Comparison of ENCODE assay signal across 33 cellular contexts in the genomic region with DNA sequence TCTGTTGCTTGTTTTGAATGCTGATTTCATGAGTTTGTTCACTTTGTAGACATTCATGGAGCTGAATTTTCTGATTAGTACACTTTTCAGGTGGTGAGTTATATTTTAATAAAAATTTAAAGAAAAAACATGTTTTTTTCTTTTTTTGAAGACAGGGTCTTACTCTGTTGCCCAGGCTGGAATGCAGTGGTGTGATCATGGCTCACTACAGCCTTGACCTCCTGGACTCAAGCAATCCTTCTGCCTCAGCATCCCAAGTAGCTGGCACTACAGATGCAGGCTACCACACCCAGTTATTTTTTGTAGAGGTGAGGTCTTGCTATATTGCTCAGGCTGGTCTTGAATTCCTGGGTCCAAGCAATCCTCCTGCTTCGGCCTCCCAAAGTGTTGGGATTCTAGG.
"Had no signal": no experiment of that assay in that cellular context is flagged by ENCODE, and none has a peak within 500 bp of the region (broad histone marks: within the 10 kb centered on the region; RNA-seq: fewer than 3 reads in every experiment).

No MANE protein-coding gene starts in this region.

- H3K9me3 Mint-ChIP-seq: activated CD4-positive, alpha-beta T cell treated with anti-CD3 and anti-CD28 coated beads, Interleukin-2, amount 10 ng/mL, durations not matched to agents 24 days and 14 days; activated naive CD4-positive, alpha-beta T cell treated with anti-CD3 and anti-CD28 coated beads, Interleukin-2, amount 10 ng/mL, durations not matched to agents 7 days and 5 days; activated naive CD8-positive, alpha-beta T cell treated with anti-CD3 and anti-CD28 coated beads, Interleukin-2, amount 50 U/mL, for 24 hours; activated T-cell treated with anti-CD3 and anti-CD28 coated beads, Interleukin-2, amount 50 U/mL, for 24 hours; brain; T-cell had no signal

- H3K27me3 ChIP-seq: Peyer's patch, SJSA1 had no signal

- H3K36me3 Mint-ChIP-seq: activated naive CD8-positive, alpha-beta T cell had no signal

- H3K27ac ChIP-seq: Peyer's patch, SJSA1, WERI-Rb-1 had no signal

- H3K9me3 ChIP-seq: Peyer's patch, SJSA1, SK-N-SH had no signal

- H3K9ac ChIP-seq: SK-N-SH had no signal

- FAIRE-seq: bronchial epithelial cell had no signal

- H3K36me3 ChIP-seq: Peyer's patch, WERI-Rb-1 had no signal

- H3K4me2 ChIP-seq: SK-N-SH had no signal

- ATAC-seq: activated CD8-positive, alpha-beta T cell treated with anti-CD3 and anti-CD28 coated beads, Interleukin-2, amount 10 ng/mL, durations not matched to agents 7 days and 5 days; activated naive CD8-positive, alpha-beta T cell treated with anti-CD3 and anti-CD28 coated beads, Interleukin-2, amount 50 U/mL, for 24 hours; PC-3; T-cell had no signal

- H3K27me3 Mint-ChIP-seq: activated CD4-positive, alpha-beta T cell treated with anti-CD3 and anti-CD28 coated beads, Interleukin-2, amount 10 ng/mL, durations not matched to agents 24 days and 14 days; activated naive CD4-positive, alpha-beta T cell treated with anti-CD3 and anti-CD28 coated beads, Interleukin-2, amount 10 ng/mL, durations not matched to agents 7 days and 5 days; activated naive CD8-positive, alpha-beta T cell; activated naive CD8-positive, alpha-beta T cell treated with anti-CD3 and anti-CD28 coated beads, Interleukin-2, amount 50 U/mL, for 24 hours; activated T-cell treated with anti-CD3 and anti-CD28 coated beads, Interleukin-2, amount 50 U/mL, for 24 hours; brain; T-cell had no signal

- H3K4me3 ChIP-seq: Peyer's patch, SJSA1 had no signal

- DNase-seq: activated CD4-positive, alpha-beta T cell treated with anti-CD3 and anti-CD28 coated beads, Interleukin-2, amount 10 ng/mL, durations not matched to agents 24 days and 14 days; activated CD4-positive, alpha-beta T cell treated with anti-CD3 and anti-CD28 coated beads, Interleukin-2, amount 50 U/mL, for 48 hours; activated CD8-positive, alpha-beta T cell treated with anti-CD3 and anti-CD28 coated beads, Interleukin-2, amount 10 ng/mL, durations not matched to agents 7 days and 5 days; activated effector memory CD4-positive, alpha-beta T cell treated with Interleukin-2 at 50 U/mL for 16 hours; activated naive CD4-positive, alpha-beta T cell treated with anti-CD3 and anti-CD28 coated beads, Interleukin-2, amount 10 ng/mL, durations not matched to agents 7 days and 5 days; activated naive CD8-positive, alpha-beta T cell treated with anti-CD3 and anti-CD28 coated beads, Interleukin-2, amount 50 U/mL, for 24 hours; activated T-cell treated with anti-CD3 and anti-CD28 coated beads, Interleukin-2, amount 50 U/mL, for 24 hours; anterior cingulate cortex; caudate nucleus; cerebellar nuclear complex; NCI-H1048; NCI-H1105 treated with DMSO at 0.1 percent for 48 hours; NCI-H1436; NCI-H1694; NCI-H1930; NCI-H2081 treated with DMSO at 0.1 percent for 48 hours; NCI-H226; NCI-H446 treated with DMSO at 0.1 percent for 48 hours; NCI-H524 treated with DMSO at 0.1 percent for 48 hours; NK-92 treated with Interleukin-12 subunit alpha and Interleukin-12 subunit beta, amount 100 ng/mL, for 24 hours; PC-3; Peyer's patch; RPMI8226; SHP77 treated with DMSO at 0.1 percent for 48 hours; SK-N-SH; T-cell; T-helper 2 cell; T-helper 9 cell; WERI-Rb-1 had no signal

- H3K4me3 Mint-ChIP-seq: activated CD4-positive, alpha-beta T cell treated with anti-CD3 and anti-CD28 coated beads, Interleukin-2, amount 10 ng/mL, durations not matched to agents 24 days and 14 days; activated CD8-positive, alpha-beta T cell treated with anti-CD3 and anti-CD28 coated beads, Interleukin-2, amount 10 ng/mL, durations not matched to agents 7 days and 5 days; activated naive CD4-positive, alpha-beta T cell treated with anti-CD3 and anti-CD28 coated beads, Interleukin-2, amount 10 ng/mL, durations not matched to agents 7 days and 5 days; activated naive CD8-positive, alpha-beta T cell; activated naive CD8-positive, alpha-beta T cell treated with anti-CD3 and anti-CD28 coated beads, Interleukin-2, amount 50 U/mL, for 24 hours; activated T-cell treated with anti-CD3 and anti-CD28 coated beads, Interleukin-2, amount 50 U/mL, for 24 hours; brain; T-cell had no signal

- H3K27ac Mint-ChIP-seq: activated CD4-positive, alpha-beta T cell treated with anti-CD3 and anti-CD28 coated beads, Interleukin-2, amount 10 ng/mL, durations not matched to agents 24 days and 14 days; activated CD8-positive, alpha-beta T cell treated with anti-CD3 and anti-CD28 coated beads, Interleukin-2, amount 10 ng/mL, durations not matched to agents 7 days and 5 days; activated naive CD4-positive, alpha-beta T cell treated with anti-CD3 and anti-CD28 coated beads, Interleukin-2, amount 10 ng/mL, durations not matched to agents 7 days and 5 days; activated naive CD8-positive, alpha-beta T cell; activated naive CD8-positive, alpha-beta T cell treated with anti-CD3 and anti-CD28 coated beads, Interleukin-2, amount 50 U/mL, for 24 hours; activated T-cell treated with anti-CD3 and anti-CD28 coated beads, Interleukin-2, amount 50 U/mL, for 24 hours; brain had no signal
